1 cellular context compared by ENCODE assay signal in the genomic region with DNA sequence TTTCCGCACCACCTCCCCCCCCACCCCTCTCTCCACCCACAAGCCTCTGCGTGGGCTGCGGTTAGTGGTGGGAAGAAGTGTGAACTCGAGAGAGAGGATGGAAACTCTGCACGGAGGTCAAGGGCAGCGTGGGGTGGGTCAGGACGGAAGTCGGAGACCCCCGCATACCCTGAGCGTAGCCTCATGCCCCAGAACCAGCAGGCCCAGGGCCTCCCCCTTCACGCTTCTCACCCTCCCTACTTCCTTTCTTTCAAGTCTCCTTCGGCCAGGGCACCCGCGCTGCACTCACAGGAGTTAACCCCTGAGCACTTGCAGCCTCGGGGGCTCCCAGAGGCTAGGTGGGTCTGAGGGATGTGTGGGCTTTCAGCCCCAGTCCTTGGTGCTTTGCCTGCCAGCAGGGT.
TF ChIP-seq lines count a peak whose summit lies in the region.

No MANE protein-coding gene starts in this region.

TF ChIP-seq in GM23338, 12 proteins besides CTCF, POLR2A, EP300 and RAD21 (continued from another document):
- TF ChIP-seq, protein P1, sequence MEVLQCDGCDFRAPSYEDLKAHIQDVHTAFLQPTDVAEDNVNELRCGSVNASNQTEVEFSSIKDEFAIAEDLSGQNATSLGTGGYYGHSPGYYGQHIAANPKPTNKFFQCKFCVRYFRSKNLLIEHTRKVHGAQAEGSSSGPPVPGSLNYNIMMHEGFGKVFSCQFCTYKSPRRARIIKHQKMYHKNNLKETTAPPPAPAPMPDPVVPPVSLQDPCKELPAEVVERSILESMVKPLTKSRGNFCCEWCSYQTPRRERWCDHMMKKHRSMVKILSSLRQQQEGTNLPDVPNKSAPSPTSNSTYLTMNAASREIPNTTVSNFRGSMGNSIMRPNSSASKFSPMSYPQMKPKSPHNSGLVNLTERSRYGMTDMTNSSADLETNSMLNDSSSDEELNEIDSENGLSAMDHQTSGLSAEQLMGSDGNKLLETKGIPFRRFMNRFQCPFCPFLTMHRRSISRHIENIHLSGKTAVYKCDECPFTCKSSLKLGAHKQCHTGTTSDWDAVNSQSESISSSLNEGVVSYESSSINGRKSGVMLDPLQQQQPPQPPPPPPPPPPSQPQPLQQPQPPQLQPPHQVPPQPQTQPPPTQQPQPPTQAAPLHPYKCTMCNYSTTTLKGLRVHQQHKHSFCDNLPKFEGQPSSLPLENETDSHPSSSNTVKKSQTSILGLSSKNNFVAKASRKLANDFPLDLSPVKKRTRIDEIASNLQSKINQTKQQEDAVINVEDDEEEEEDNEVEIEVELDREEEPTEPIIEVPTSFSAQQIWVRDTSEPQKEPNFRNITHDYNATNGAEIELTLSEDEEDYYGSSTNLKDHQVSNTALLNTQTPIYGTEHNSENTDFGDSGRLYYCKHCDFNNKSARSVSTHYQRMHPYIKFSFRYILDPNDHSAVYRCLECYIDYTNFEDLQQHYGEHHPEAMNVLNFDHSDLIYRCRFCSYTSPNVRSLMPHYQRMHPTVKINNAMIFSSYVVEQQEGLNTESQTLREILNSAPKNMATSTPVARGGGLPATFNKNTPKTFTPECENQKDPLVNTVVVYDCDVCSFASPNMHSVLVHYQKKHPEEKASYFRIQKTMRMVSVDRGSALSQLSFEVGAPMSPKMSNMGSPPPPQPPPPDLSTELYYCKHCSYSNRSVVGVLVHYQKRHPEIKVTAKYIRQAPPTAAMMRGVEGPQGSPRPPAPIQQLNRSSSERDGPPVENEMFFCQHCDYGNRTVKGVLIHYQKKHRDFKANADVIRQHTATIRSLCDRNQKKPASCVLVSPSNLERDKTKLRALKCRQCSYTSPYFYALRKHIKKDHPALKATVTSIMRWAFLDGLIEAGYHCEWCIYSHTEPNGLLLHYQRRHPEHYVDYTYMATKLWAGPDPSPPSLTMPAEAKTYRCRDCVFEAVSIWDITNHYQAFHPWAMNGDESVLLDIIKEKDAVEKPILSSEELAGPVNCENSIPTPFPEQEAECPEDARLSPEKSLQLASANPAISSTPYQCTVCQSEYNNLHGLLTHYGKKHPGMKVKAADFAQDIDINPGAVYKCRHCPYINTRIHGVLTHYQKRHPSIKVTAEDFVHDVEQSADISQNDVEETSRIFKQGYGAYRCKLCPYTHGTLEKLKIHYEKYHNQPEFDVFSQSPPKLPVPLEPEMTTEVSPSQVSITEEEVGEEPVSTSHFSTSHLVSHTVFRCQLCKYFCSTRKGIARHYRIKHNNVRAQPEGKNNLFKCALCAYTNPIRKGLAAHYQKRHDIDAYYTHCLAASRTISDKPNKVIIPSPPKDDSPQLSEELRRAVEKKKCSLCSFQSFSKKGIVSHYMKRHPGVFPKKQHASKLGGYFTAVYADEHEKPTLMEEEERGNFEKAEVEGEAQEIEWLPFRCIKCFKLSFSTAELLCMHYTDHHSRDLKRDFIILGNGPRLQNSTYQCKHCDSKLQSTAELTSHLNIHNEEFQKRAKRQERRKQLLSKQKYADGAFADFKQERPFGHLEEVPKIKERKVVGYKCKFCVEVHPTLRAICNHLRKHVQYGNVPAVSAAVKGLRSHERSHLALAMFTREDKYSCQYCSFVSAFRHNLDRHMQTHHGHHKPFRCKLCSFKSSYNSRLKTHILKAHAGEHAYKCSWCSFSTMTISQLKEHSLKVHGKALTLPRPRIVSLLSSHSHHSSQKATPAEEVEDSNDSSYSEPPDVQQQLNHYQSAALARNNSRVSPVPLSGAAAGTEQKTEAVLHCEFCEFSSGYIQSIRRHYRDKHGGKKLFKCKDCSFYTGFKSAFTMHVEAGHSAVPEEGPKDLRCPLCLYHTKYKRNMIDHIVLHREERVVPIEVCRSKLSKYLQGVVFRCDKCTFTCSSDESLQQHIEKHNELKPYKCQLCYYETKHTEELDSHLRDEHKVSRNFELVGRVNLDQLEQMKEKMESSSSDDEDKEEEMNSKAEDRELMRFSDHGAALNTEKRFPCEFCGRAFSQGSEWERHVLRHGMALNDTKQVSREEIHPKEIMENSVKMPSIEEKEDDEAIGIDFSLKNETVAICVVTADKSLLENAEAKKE (CRISPR knock-in tag; IDR thresholded peaks at IDR 0.05), result no peak
- TF ChIP-seq ZNF331 (CRISPR knock-in tag; IDR thresholded peaks at IDR 0.05; ENCODE audit: low read depth), result no peak
